In the genomic region with DNA sequence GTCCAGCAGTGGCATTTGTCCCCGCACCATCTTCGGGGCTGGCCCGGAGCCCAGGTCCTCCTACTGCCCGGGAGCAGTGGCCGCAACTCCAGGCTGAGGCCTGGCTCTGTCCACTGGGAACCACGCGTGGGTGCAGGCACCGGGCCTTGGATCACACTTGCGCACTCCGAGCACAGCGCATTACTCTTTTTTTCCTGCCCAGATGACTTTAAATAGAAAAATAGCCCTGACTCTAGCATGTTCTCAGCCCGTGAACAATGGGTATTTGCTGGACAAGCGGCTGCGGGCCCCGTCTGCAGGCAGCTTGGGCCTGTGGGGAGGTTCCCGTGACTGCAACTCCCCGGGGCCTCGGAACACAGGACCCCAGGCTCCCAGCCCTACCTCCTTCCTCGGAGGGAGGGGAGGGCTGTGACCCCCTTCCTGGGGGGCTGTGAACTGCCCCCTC, we compare ENCODE assay signal across 9 cellular contexts.
A peak's percentile ranks its signal among the peaks of the same experiment; 100 is the strongest.
DNase-seq lines count a peak whose midpoint lies in the region; ATAC-seq, FAIRE-seq and TF ChIP-seq lines count a peak whose summit lies in the region.
"Had no signal": no experiment of that assay in that cellular context is flagged by ENCODE, and none has a peak within 500 bp of the region (broad histone marks: within the 10 kb centered on the region; RNA-seq: fewer than 3 reads in every experiment).

No MANE protein-coding gene starts in this region.

- H3T11ph ChIP-seq in H9 (ENCODE audit: low read length) = no peak overlapping the region

- no peaks in the 10 kb centered on the region for H3K79me1 ChIP-seq in H9 (ENCODE audit: insufficient read depth, low read depth, low read length, poor library complexity, severe bottlenecking)

- no peak overlapping the region for H2AK5ac ChIP-seq in H9 (ENCODE audit: insufficient read length, low read length)

- FAIRE-seq in kidney (lab: Jason Lieb, UNC) = no peak

- H3K14ac ChIP-seq in H9 (ENCODE audit: insufficient read depth, low read length) = no peak overlapping the region

- no peak for ATAC-seq in GM19455 (IDR thresholded peaks at IDR 0.05; ENCODE audit: unreplicated experiment)
- ATAC-seq in GM18909 (IDR thresholded peaks at IDR 0.05; ENCODE audit: poor library complexity, unreplicated experiment) = no peak

- H4K20me1 ChIP-seq in H9 (ENCODE audit: control insufficient read depth, insufficient read depth, insufficient read length) = no peaks in the 10 kb centered on the region

- no peaks in the 10 kb centered on the region for H3K9me3 ChIP-seq in H9 (ENCODE audit: control insufficient read depth, low read depth, low read length)
- H3K9me3 ChIP-seq in kidney (ENCODE audit: control insufficient read depth in 1 of 2, low read length in 2 of 2) = no peaks in the 10 kb centered on the region
- H3K9me3 ChIP-seq in skeletal muscle satellite cell (replicated peaks; ENCODE audit: low read length) = no peaks in the 10 kb centered on the region

- no peak overlapping the region for H3K27ac Mint-ChIP-seq in H9

- peaks cover 49% of the 10 kb centered on the region for H3K27me3 ChIP-seq in H9 (ENCODE audit: insufficient read depth, low read length)
- no peaks in the 10 kb centered on the region for H3K27me3 ChIP-seq in skeletal muscle satellite cell (ENCODE audit: control insufficient read depth, insufficient read depth, low read length)

- no peak overlapping the region for H2BK12ac ChIP-seq in H9 (ENCODE audit: insufficient read length, low read depth, low read length)

- H3K18ac ChIP-seq in H9 (ENCODE audit: insufficient read length, low read depth, low read length) = no peak overlapping the region

- H3K27me3 Mint-ChIP-seq in H9 (ENCODE audit: low read depth) = peaks cover 76% of the 10 kb centered on the region

- no peaks in the 10 kb centered on the region; a peak in 2 of 7 replicates for H3K36me3 Mint-ChIP-seq in H9 (ENCODE audit: insufficient read depth in 1 of 3, low read depth in 3 of 3)

- H3K56ac ChIP-seq in H9 (ENCODE audit: insufficient read length, low read depth, low read length) = no peak overlapping the region

- H3K4me1 ChIP-seq in H9 (ENCODE audit: insufficient read depth, low read length) (no peaks in the 10 kb centered on the region), kidney (ENCODE audit: control insufficient read depth in 1 of 2, insufficient read depth in 1 of 2, low read depth in 1 of 2, low read length in 2 of 2) (peaks cover 10 to 11% of the 10 kb centered on the region in 2 donors), skeletal muscle satellite cell (ENCODE audit: control insufficient read depth, insufficient read depth, low read length) (peaks cover 37% of the 10 kb centered on the region)

- in situ Hi-C loops in GM13977 (cut with MboI; ENCODE audit: low pct_unique_long_range_greater_than_20kb, low sequenced_read_pairs, unreplicated experiment) = no loop called here

- H2AFZ ChIP-seq in H9 (ENCODE audit: low read length) = no peak overlapping the region

- no peak overlapping the region for H2BK20ac ChIP-seq in H9 (ENCODE audit: low read depth, low read length, poor library complexity, severe bottlenecking)

- H3K23ac ChIP-seq in H9 (ENCODE audit: insufficient read length, low read depth, low read length) = no peak overlapping the region

- H3K27ac ChIP-seq in H9 (ENCODE audit: insufficient read length, low read depth, low read length) (no peak overlapping the region), caudate nucleus (ENCODE audit: low read depth, low read length) (peak overlapping the region; percentile 61), kidney (ENCODE audit: low read depth in 2 of 2, low read length in 2 of 2) (peak overlapping the region; percentile 32 to 76)

- no peaks in the 10 kb centered on the region for H3K79me2 ChIP-seq in H9 (ENCODE audit: insufficient read depth, low read length)

- no peak overlapping the region for H2BK120ac ChIP-seq in H9 (ENCODE audit: low read depth, low read length, poor library complexity, severe bottlenecking)

- WGBS in H9 (ENCODE audit: extremely low coverage, insufficient read length, low lambda C conversion rate) = no CpG with 5 or more reads among the region's 19 CpGs

- no peak for TF ChIP-seq CTCF in H9 (conservative IDR thresholded peaks at IDR 0.05)
- TF ChIP-seq CTCF in kidney (IDR thresholded peaks at IDR 0.05; ENCODE audit: borderline replicate concordance, extremely low read depth, insufficient read depth) = no peak
- no peak for TF ChIP-seq CTCF in GM13977 (IDR thresholded peaks at IDR 0.05; ENCODE audit: extremely low read depth, insufficient read depth, missing control alignments)

- H3K4me1 Mint-ChIP-seq in H9 = peaks cover 26 to 27% of the 10 kb centered on the region in 2 experiments

- no peak overlapping the region for H3K9ac ChIP-seq in H9 (ENCODE audit: extremely low read depth, insufficient read length, low read length)
- peak overlapping the region in 1 of 2 donors; percentile 46 for H3K9ac ChIP-seq in kidney (ENCODE audit: low read length in 2 of 2)
- H3K9ac ChIP-seq in skeletal muscle satellite cell (ENCODE audit: low read depth, low read length) = peak overlapping the region; percentile 83

- no peak overlapping the region for H3K4ac ChIP-seq in H9 (ENCODE audit: low read depth, low read length)

- H3K4me3 Mint-ChIP-seq in H9 = no peak overlapping the region

- H3K23me2 ChIP-seq in H9 (ENCODE audit: insufficient read length, low read depth, low read length, poor library complexity, severe bottlenecking) = peaks cover 6% of the 10 kb centered on the region

- H3K4me2 ChIP-seq in H9 (ENCODE audit: insufficient read depth, insufficient read length, low read length) = peak overlapping the region; percentile 28
- peak overlapping the region; percentile 75 for H3K4me2 ChIP-seq in skeletal muscle satellite cell (ENCODE audit: low read length)

- H3K4me3 ChIP-seq in kidney (ENCODE audit: low read length in 2 of 2) = peak overlapping the region in 1 of 2 donors; percentile 47
- H3K4me3 ChIP-seq in skeletal muscle satellite cell (ENCODE audit: low read length) = peak overlapping the region; percentile 64

- DNase-seq in H9 (no peak), caudate nucleus (lab: John Stamatoyannopoulos, UW) (peak in 22 of 61 donors; percentile 15 to 71 (median 38)), kidney (peak; percentile 83), NCI-H345 treated with DMSO at 0.1 percent for 48 hours (lab: John Stamatoyannopoulos, UW; ENCODE audit: unreplicated experiment) (no peak), GM13977 (ENCODE audit: low spot score) (no peak)
- DNase-seq: NCI-H2029 treated with DMSO at 0.1 percent for 48 hours had no signal

- no peak overlapping the region for H2BK15ac ChIP-seq in H9 (ENCODE audit: low read depth, low read length)

- peaks cover 2 to 6% of the 10 kb centered on the region in 2 experiments; a peak in 3 of 5 replicates for H3K9me3 Mint-ChIP-seq in H9

- no peak overlapping the region for H4K91ac ChIP-seq in H9 (ENCODE audit: insufficient read length, low read depth, low read length)

- no peak overlapping the region for H2BK5ac ChIP-seq in H9 (ENCODE audit: insufficient read length, low read length)

- no peak overlapping the region for H4K5ac ChIP-seq in H9 (ENCODE audit: insufficient read length, low read depth, low read length)

- intact Hi-C loops in kidney (cut with DNase I) = no loop called here

- no peak overlapping the region for H4K8ac ChIP-seq in H9 (replicated peaks; ENCODE audit: insufficient read length, low read depth, low read length)

- H3K36me3 ChIP-seq in kidney (ENCODE audit: control insufficient read depth in 1 of 2, insufficient read depth in 2 of 2, low read length in 2 of 2) (no peaks in the 10 kb centered on the region), skeletal muscle satellite cell (ENCODE audit: insufficient read depth, low read length) (no peaks in the 10 kb centered on the region)
